In genomic region chr3:58419782-58420512, GRCh38 we compare ENCODE assay signal across 8 cellular contexts. TPM values are rescaled to one million over a fixed set of nuclear protein-coding genes. Genes with fewer than 3 reads are reported as not detected.
DNase-seq lines count a peak whose midpoint lies in the region; ATAC-seq and TF ChIP-seq lines count a peak whose summit lies in the region.

No MANE protein-coding gene starts in this region.

- DNase-seq in activated B cell treated with CpG ODN at 0.5 μM for 24 hours = no peak
- no peak for DNase-seq in naive B cell
- no peak for DNase-seq in SKM-1 (lab: John Stamatoyannopoulos, UW; ENCODE audit: unreplicated experiment)
- DNase-seq in foreskin keratinocyte = no peak
- DNase-seq in activated CD4-positive, alpha-beta T cell treated with anti-CD3 and anti-CD28 coated beads, Interleukin-2, amount 50 U/mL, for 48 hours = no peak
- DNase-seq in central memory CD4-positive, alpha-beta T cell = no peak

- H3K4me1 Mint-ChIP-seq in activated B cell treated with CpG ODN at 0.5 μM for 24 hours (peaks cover 38% of the 10 kb centered on the region), naive B cell (peaks cover 12 to 22% (median 13%) of the 10 kb centered on the region in 3 donors)

- POLR2A ChIA-PET in activated B cell treated with CpG ODN at 0.5 μM for 24 hours (lab: Charles Lee) = interaction anchor here (1.2 to 1.5 kb wide), 4 partner anchors 14 to 113 kb away, joined by 3 to 6 read pairs (median 4); no protein-coding TSS in a partner anchor

- H3K4me1 ChIP-seq in foreskin keratinocyte = no peaks in the 10 kb centered on the region

- H3K9me3 Mint-ChIP-seq in activated B cell treated with CpG ODN at 0.5 μM for 24 hours = no peaks in the 10 kb centered on the region
- no peaks in the 10 kb centered on the region for H3K9me3 Mint-ChIP-seq in naive B cell

- ATAC-seq in GM21825 (IDR thresholded peaks at IDR 0.05; ENCODE audit: unreplicated experiment) = peak; percentile 61
- ATAC-seq in activated B cell treated with CpG ODN at 0.5 μM for 24 hours (ENCODE audit: low read depth) = peak; percentile 56
- no peak for ATAC-seq in naive B cell (ENCODE audit: low read depth in 2 of 2)
- ATAC-seq in foreskin keratinocyte = no peak

- H3K36me3 Mint-ChIP-seq in activated B cell treated with CpG ODN at 0.5 μM for 24 hours (ENCODE audit: low read depth) (peaks cover 73% of the 10 kb centered on the region), naive B cell (peaks cover 0 to 19% of the 10 kb centered on the region in 2 donors)

- H3K4me3 Mint-ChIP-seq in activated B cell treated with CpG ODN at 0.5 μM for 24 hours (peak overlapping the region; percentile 32), naive B cell (no peak overlapping the region)

- H3K27me3 Mint-ChIP-seq in activated B cell treated with CpG ODN at 0.5 μM for 24 hours (no peaks in the 10 kb centered on the region), naive B cell (no peaks in the 10 kb centered on the region)

- no peaks in the 10 kb centered on the region for H3K27me3 ChIP-seq in foreskin keratinocyte

- H3K27ac Mint-ChIP-seq in activated B cell treated with CpG ODN at 0.5 μM for 24 hours (peak overlapping the region; percentile 88), naive B cell (peak overlapping the region; percentile 24 to 98 (median 76))

- CTCF ChIA-PET in activated B cell treated with CpG ODN at 0.5 μM for 24 hours (lab: Charles Lee) = interaction anchor here (0.7 to 1.0 kb wide), 4 partner anchors 8 to 66 kb away, joined by 3 to 4 read pairs (median 3); no protein-coding TSS in a partner anchor

- no peak overlapping the region for H3K27ac ChIP-seq in foreskin keratinocyte

- TF ChIP-seq CTCF in GM12873 (IDR thresholded peaks at IDR 0.05; ENCODE audit: insufficient read depth, low read depth, low read length, missing control alignments) (peak; percentile 29), activated B cell treated with CpG ODN at 0.5 μM for 24 hours (IDR thresholded peaks at IDR 0.05) (no peak), foreskin keratinocyte (conservative IDR thresholded peaks at IDR 0.05) (no peak)

- intact Hi-C loops in activated B cell treated with CpG ODN at 0.5 μM for 24 hours (cut with micrococcal nuclease) = loop anchor here (1.0 to 2.0 kb wide), 2 partner anchors 13 to 186 kb away; partner anchors contain the start of gene PDHB

RNA-seq across cellular contexts. Expression of gene PDHB, which starts 13.7 kb away (rescaled TPM):
- total RNA-seq in activated B cell treated with CpG ODN at 0.5 μM for 24 hours (63.0 and 67.3 TPM in 2 replicates), foreskin keratinocyte (69.0 and 72.7 TPM in 2 replicates)
- polyA plus RNA-seq in naive B cell (ENCODE audit: low read depth in 6 of 6) (100 to 1,000 TPM in 3 of 6 donors, 10 to 100 TPM in 3; 84.4 to 157 (median 101) TPM), foreskin keratinocyte (66.1 and 68.4 TPM in 2 replicates)

Comparison
In these comparisons a context has a peak if more than half of its experiments do, and no peak if none do; other contexts are left out.
1. ATAC-seq: peak in GM21825 (single experiment) and activated B cell treated with CpG ODN at 0.5 μM for 24 hours (single experiment); none in naive B cell (0 of 2) and foreskin keratinocyte (single experiment).